In the genomic region with DNA sequence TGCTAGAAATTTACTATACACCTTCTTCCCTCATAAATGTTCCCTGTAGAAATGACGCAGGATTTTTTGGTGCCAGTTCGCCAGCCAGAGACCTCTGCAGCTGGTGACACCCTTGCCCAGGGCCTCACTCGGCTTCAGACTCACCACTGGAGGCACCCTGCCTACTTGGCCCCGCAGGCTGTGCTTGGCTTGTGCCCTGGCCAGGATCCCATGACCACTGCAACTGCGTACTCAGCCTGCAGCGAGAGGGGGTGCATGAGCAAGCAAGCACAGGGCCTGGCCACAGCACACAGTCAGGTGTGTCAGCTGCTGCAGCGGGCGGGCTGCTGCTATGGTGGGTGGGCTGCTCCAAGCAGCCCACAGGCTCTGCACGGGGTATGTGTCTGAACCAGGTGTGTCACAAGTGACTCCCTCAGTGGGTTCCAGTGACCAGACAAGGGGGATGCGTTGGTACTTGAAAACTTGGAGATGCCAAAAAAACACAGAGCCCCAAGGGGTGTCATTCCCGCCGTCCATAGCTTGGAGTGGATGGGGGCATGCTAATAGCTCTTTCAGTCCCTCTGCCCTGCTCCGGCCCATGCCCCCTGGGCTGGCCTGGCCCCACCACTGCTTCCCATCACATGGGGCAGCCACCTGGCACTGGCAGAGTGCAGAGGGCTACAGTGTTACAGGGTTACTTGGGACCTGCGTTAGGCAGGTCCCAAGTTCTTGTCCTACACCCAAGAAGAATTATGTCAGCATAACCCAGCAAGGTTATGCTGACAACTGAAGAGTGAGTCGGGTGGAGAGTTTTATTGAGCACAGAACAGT, we compare ENCODE assay signal across 1 cellular context.
TF ChIP-seq lines count a peak whose summit lies in the region.

No MANE protein-coding gene starts in this region.

TF ChIP-seq in GM23338, 12 proteins besides CTCF, POLR2A, EP300 and RAD21 (continued from another document):
- TF ChIP-seq, protein P1, sequence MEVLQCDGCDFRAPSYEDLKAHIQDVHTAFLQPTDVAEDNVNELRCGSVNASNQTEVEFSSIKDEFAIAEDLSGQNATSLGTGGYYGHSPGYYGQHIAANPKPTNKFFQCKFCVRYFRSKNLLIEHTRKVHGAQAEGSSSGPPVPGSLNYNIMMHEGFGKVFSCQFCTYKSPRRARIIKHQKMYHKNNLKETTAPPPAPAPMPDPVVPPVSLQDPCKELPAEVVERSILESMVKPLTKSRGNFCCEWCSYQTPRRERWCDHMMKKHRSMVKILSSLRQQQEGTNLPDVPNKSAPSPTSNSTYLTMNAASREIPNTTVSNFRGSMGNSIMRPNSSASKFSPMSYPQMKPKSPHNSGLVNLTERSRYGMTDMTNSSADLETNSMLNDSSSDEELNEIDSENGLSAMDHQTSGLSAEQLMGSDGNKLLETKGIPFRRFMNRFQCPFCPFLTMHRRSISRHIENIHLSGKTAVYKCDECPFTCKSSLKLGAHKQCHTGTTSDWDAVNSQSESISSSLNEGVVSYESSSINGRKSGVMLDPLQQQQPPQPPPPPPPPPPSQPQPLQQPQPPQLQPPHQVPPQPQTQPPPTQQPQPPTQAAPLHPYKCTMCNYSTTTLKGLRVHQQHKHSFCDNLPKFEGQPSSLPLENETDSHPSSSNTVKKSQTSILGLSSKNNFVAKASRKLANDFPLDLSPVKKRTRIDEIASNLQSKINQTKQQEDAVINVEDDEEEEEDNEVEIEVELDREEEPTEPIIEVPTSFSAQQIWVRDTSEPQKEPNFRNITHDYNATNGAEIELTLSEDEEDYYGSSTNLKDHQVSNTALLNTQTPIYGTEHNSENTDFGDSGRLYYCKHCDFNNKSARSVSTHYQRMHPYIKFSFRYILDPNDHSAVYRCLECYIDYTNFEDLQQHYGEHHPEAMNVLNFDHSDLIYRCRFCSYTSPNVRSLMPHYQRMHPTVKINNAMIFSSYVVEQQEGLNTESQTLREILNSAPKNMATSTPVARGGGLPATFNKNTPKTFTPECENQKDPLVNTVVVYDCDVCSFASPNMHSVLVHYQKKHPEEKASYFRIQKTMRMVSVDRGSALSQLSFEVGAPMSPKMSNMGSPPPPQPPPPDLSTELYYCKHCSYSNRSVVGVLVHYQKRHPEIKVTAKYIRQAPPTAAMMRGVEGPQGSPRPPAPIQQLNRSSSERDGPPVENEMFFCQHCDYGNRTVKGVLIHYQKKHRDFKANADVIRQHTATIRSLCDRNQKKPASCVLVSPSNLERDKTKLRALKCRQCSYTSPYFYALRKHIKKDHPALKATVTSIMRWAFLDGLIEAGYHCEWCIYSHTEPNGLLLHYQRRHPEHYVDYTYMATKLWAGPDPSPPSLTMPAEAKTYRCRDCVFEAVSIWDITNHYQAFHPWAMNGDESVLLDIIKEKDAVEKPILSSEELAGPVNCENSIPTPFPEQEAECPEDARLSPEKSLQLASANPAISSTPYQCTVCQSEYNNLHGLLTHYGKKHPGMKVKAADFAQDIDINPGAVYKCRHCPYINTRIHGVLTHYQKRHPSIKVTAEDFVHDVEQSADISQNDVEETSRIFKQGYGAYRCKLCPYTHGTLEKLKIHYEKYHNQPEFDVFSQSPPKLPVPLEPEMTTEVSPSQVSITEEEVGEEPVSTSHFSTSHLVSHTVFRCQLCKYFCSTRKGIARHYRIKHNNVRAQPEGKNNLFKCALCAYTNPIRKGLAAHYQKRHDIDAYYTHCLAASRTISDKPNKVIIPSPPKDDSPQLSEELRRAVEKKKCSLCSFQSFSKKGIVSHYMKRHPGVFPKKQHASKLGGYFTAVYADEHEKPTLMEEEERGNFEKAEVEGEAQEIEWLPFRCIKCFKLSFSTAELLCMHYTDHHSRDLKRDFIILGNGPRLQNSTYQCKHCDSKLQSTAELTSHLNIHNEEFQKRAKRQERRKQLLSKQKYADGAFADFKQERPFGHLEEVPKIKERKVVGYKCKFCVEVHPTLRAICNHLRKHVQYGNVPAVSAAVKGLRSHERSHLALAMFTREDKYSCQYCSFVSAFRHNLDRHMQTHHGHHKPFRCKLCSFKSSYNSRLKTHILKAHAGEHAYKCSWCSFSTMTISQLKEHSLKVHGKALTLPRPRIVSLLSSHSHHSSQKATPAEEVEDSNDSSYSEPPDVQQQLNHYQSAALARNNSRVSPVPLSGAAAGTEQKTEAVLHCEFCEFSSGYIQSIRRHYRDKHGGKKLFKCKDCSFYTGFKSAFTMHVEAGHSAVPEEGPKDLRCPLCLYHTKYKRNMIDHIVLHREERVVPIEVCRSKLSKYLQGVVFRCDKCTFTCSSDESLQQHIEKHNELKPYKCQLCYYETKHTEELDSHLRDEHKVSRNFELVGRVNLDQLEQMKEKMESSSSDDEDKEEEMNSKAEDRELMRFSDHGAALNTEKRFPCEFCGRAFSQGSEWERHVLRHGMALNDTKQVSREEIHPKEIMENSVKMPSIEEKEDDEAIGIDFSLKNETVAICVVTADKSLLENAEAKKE (CRISPR knock-in tag; IDR thresholded peaks at IDR 0.05) = no peak
